23 cellular contexts compared by ENCODE assay signal in the genomic region with DNA sequence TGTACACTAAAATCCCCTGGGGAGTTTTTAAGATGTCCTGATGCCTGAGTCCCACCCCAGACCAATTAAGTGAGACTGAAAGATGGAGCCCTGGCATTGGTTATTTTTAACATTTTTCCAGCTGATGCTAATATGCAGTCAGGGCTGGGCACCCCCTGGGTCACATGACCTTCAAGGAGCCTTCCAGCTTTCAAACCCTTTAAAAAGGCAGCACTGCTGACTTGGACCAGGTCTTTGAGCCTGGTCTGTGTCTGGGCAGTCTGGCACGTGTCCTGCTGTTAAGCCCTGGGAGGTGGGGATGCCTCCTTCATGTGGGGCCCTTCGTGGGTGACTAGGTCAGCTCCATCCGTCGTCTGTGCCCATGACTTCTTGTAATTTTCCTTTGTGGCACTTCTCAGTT.
DNase-seq lines count a peak whose midpoint lies in the region; ATAC-seq and TF ChIP-seq lines count a peak whose summit lies in the region.
"Had no signal": no experiment of that assay in that cellular context is flagged by ENCODE, and none has a peak within 500 bp of the region (broad histone marks: within the 10 kb centered on the region; RNA-seq: fewer than 3 reads in every experiment).

No MANE protein-coding gene starts in this region.

- peak overlapping the region; percentile 40 for H3K4me2 ChIP-seq in SK-N-SH

- POLR2A ChIA-PET in HEK293 (lab: Yijun Ruan, JAX) = interaction anchor here (0.6 kb wide), 1 partner anchor 207 kb away, joined by 6 read pairs; no protein-coding TSS in a partner anchor
- POLR2A ChIA-PET in SK-N-SH (lab: Yijun Ruan, JAX) = interaction anchor here (1.2 to 6.7 kb wide), 10 partner anchors 17 to 165 kb away, joined by 3 to 51 read pairs (median 5); no protein-coding TSS in a partner anchor

- no peaks in the 10 kb centered on the region for H3K9me3 ChIP-seq in HEK293 (ENCODE audit: control insufficient read depth, insufficient read depth, low read depth, low read length)
- H3K9me3 ChIP-seq in SK-N-SH = no peaks in the 10 kb centered on the region
- no peaks in the 10 kb centered on the region for H3K9me3 ChIP-seq in right cardiac atrium (ENCODE audit: control insufficient read depth, low read length)

- no peaks in the 10 kb centered on the region for H3K36me3 ChIP-seq in HEK293 (ENCODE audit: control insufficient read depth in 2 of 2, insufficient read depth in 1 of 2, low read length in 2 of 2)
- H3K36me3 ChIP-seq in SK-N-SH (replicated peaks in 1 of 2; ENCODE audit: control insufficient read depth in 1 of 2, insufficient read depth in 2 of 2, low read length in 1 of 2) = no peaks in the 10 kb centered on the region

- H3K27me3 ChIP-seq in SK-N-SH (ENCODE audit: insufficient read depth) (no peaks in the 10 kb centered on the region), right cardiac atrium (ENCODE audit: control insufficient read depth, insufficient read depth) (no peaks in the 10 kb centered on the region)

- no peak for ATAC-seq in right cardiac atrium
- ATAC-seq: activated T-cell treated with anti-CD3 and anti-CD28 coated beads, Interleukin-2, amount 50 U/mL, for 4 hours; naive thymus-derived CD4-positive, alpha-beta T cell; T-cell had no signal

- TF ChIP-seq RAD21 in SK-N-SH (IDR thresholded peaks at IDR 0.05; ENCODE audit: low read length) = no peak

- DNase-seq in SK-N-SH (no peak), right cardiac atrium (no peak), retina (peak; percentile 51), DMS 273 (lab: John Stamatoyannopoulos, UW; ENCODE audit: unreplicated experiment) (no peak), NCI-H69 (lab: John Stamatoyannopoulos, UW) (no peak), DMS 273 treated with DMSO at 0.1 percent for 48 hours (lab: John Stamatoyannopoulos, UW) (no peak), NCI-H1048 (lab: John Stamatoyannopoulos, UW) (no peak)
- DNase-seq: activated naive CD4-positive, alpha-beta T cell treated with anti-CD3 and anti-CD28 coated beads, Interleukin-2, amount 50 U/mL, for 16 hours; activated T-cell treated with anti-CD3 and anti-CD28 coated beads, Interleukin-2, amount 50 U/mL, for 4 hours; CD8-positive, alpha-beta memory T cell; cerebellar nuclear complex; DMS53; foreskin melanocyte; H7; KBM-7; naive thymus-derived CD4-positive, alpha-beta T cell; NCI-H1694 treated with DMSO at 0.1 percent for 48 hours; NCI-H2171 treated with DMSO at 0.1 percent for 48 hours; NCI-H526 treated with DMSO at 0.1 percent for 48 hours; OCI-M1; T-cell had no signal

- H2AFZ ChIP-seq in SK-N-SH (ENCODE audit: low read depth) = no peak overlapping the region
- H2AFZ ChIP-seq: parathyroid adenoma had no signal

- WGBS in SK-N-SH (ENCODE audit: low lambda C conversion rate) = 82% methylated on average over 4 of the region's 4 CpGs
- 93% methylated on average over 4 of the region's 4 CpGs for WGBS in right cardiac atrium

- intact Hi-C loops in right cardiac atrium (cut with DNase I) = no loop called here

- TF ChIP-seq EP300 in SK-N-SH (IDR thresholded peaks at IDR 0.05; ENCODE audit: borderline replicate concordance in 1 of 2, low read depth in 1 of 2, low read length in 1 of 2) = no peak

- H3K79me2 ChIP-seq in SK-N-SH (ENCODE audit: insufficient read depth) = no peaks in the 10 kb centered on the region

- CTCF ChIA-PET in HEK293 (lab: Yijun Ruan, JAX) (interaction anchor here (1.1 to 3.8 kb wide), 5 partner anchors 10 to 299 kb away, joined by 4 to 19 read pairs (median 6); no protein-coding TSS in a partner anchor), SK-N-SH (lab: Yijun Ruan, JAX) (interaction anchor here (0.7 to 20.1 kb wide), 21 partner anchors 9 to 421 kb away, joined by 3 to 141 read pairs (median 7); no protein-coding TSS in a partner anchor)

- H3K27ac ChIP-seq in HEK293 (ENCODE audit: extremely low read depth, low read depth, low read length) = peak overlapping the region; percentile 42; the same call in 1 of the 2 replicates
- H3K27ac ChIP-seq in SK-N-SH (ENCODE audit: low read depth in 2 of 2, low read length in 1 of 2) = peak overlapping the region; percentile 65 to 100
- H3K27ac ChIP-seq in right cardiac atrium (ENCODE audit: low read length) = peak overlapping the region; percentile 82
- H3K27ac ChIP-seq: parathyroid adenoma had no signal

- H3K4me1 ChIP-seq in HEK293 (ENCODE audit: control insufficient read depth, insufficient read depth, low read length) (peaks cover 84% of the 10 kb centered on the region), SK-N-SH (ENCODE audit: control insufficient read depth in 1 of 2, insufficient read depth in 2 of 2, low read depth in 1 of 2, low read length in 1 of 2) (peaks cover 45 to 96% of the 10 kb centered on the region in 2 experiments), right cardiac atrium (ENCODE audit: control insufficient read depth, insufficient read depth, low read length) (peaks cover 14% of the 10 kb centered on the region)

- H3K9ac ChIP-seq in SK-N-SH = no peak overlapping the region
- H3K9ac ChIP-seq: parathyroid adenoma had no signal

- peaks cover 7% of the 10 kb centered on the region for H3F3A ChIP-seq in SK-N-SH (replicated peaks; ENCODE audit: insufficient read depth)

- H3K4me3 ChIP-seq in HEK293 (ENCODE audit: low read depth, low read length) (no peak overlapping the region), SK-N-SH (ENCODE audit: low read depth in 2 of 2, low read length in 1 of 2) (no peak overlapping the region), right cardiac atrium (ENCODE audit: low read length) (no peak overlapping the region)

- no peaks in the 10 kb centered on the region for H3K9me2 ChIP-seq in SK-N-SH

- TF ChIP-seq CTCF in HEK293 (tag by site-specific recombination; IDR thresholded peaks at IDR 0.05) (no peak), SK-N-SH (IDR thresholded peaks at IDR 0.05) (no peak)

- no peaks in the 10 kb centered on the region for H4K20me1 ChIP-seq in SK-N-SH (ENCODE audit: insufficient read depth)

TF ChIP-seq in HEK293, 187 proteins besides CTCF, POLR2A, EP300 and RAD21:
- TF ChIP-seq ZNF777 (tag by site-specific recombination; IDR thresholded peaks at IDR 0.05; ENCODE audit: borderline replicate concordance) = no peak
- TF ChIP-seq, protein P1, sequence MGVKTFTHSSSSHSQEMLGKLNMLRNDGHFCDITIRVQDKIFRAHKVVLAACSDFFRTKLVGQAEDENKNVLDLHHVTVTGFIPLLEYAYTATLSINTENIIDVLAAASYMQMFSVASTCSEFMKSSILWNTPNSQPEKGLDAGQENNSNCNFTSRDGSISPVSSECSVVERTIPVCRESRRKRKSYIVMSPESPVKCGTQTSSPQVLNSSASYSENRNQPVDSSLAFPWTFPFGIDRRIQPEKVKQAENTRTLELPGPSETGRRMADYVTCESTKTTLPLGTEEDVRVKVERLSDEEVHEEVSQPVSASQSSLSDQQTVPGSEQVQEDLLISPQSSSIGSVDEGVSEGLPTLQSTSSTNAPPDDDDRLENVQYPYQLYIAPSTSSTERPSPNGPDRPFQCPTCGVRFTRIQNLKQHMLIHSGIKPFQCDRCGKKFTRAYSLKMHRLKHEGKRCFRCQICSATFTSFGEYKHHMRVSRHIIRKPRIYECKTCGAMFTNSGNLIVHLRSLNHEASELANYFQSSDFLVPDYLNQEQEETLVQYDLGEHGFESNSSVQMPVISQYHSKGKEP (tag by site-specific recombination; IDR thresholded peaks at IDR 0.05) = no peak
- TF ChIP-seq, protein P2, sequence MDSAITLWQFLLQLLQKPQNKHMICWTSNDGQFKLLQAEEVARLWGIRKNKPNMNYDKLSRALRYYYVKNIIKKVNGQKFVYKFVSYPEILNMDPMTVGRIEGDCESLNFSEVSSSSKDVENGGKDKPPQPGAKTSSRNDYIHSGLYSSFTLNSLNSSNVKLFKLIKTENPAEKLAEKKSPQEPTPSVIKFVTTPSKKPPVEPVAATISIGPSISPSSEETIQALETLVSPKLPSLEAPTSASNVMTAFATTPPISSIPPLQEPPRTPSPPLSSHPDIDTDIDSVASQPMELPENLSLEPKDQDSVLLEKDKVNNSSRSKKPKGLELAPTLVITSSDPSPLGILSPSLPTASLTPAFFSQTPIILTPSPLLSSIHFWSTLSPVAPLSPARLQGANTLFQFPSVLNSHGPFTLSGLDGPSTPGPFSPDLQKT (IDR thresholded peaks at IDR 0.05; ENCODE audit: borderline replicate concordance, low read depth, low read length) = no peak
- TF ChIP-seq GLIS1 (tag by site-specific recombination; IDR thresholded peaks at IDR 0.05) = peak; percentile 77
- peak; percentile 3; the same call in 1 of the 2 replicates for TF ChIP-seq ZIC2 (tag by site-specific recombination; IDR thresholded peaks at IDR 0.05)
- TF ChIP-seq ZNF404 (tag by site-specific recombination; IDR thresholded peaks at IDR 0.05) = no peak

TF ChIP-seq in SK-N-SH, 30 proteins besides CTCF, POLR2A, EP300 and RAD21:
- TF ChIP-seq MAX (IDR thresholded peaks at IDR 0.05; ENCODE audit: low read depth) = no peak
- no peak for TF ChIP-seq RXRA (IDR thresholded peaks at IDR 0.05; ENCODE audit: borderline replicate concordance, low read depth)
- TF ChIP-seq SMC3 (IDR thresholded peaks at IDR 0.05; ENCODE audit: low read depth, low read length) = peak; percentile 7; the same call in 1 of the 2 replicates
- no peak for TF ChIP-seq TCF12 (IDR thresholded peaks at IDR 0.05)
- no peak; the same call in 1 of the 2 replicates for TF ChIP-seq USF1 (IDR thresholded peaks at IDR 0.05; ENCODE audit: borderline replicate concordance, low read depth)
- TF ChIP-seq GATA2 (CRISPR knock-in tag; IDR thresholded peaks at IDR 0.05) = no peak
- TF ChIP-seq JUND (IDR thresholded peaks at IDR 0.05) = no peak
